9 cellular contexts compared by ENCODE assay signal in the genomic region with DNA sequence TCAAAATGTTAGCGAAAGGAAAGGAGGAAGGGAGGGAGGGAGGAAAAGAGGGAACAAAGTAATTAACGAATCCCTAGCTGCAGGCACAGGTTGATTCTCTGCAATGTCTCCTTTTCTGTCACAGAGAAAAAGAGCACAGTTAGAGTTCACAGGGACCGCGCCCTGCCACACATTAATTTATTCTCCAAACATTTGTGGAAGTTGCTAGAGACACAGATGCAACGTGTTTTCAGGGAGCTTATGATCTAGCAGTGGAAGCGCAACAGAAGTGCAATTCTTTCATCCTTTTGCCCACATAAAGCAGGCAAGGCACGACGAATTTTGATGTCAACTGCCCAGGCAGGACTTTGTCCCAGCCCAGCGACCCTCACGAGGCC.
DNase-seq lines count a peak whose midpoint lies in the region; ATAC-seq, FAIRE-seq and TF ChIP-seq lines count a peak whose summit lies in the region.
"Had no signal": no experiment of that assay in that cellular context is flagged by ENCODE, and none has a peak within 500 bp of the region (broad histone marks: within the 10 kb centered on the region; RNA-seq: fewer than 3 reads in every experiment).

No MANE protein-coding gene starts in this region.

- no peak for ATAC-seq in GM21423 (IDR thresholded peaks at IDR 0.05; ENCODE audit: unreplicated experiment)

- no peaks in the 10 kb centered on the region for H3K9me3 Mint-ChIP-seq in activated naive CD4-positive, alpha-beta T cell treated with anti-CD3 and anti-CD28 coated beads, Interleukin-2, amount 50 U/mL, for 24 hours
- no peaks in the 10 kb centered on the region for H3K9me3 Mint-ChIP-seq in astrocyte (ENCODE audit: unreplicated experiment)

- peaks cover 30% of the 10 kb centered on the region for H3K4me1 ChIP-seq in astrocyte (ENCODE audit: insufficient read depth, low read length)
- peaks cover 10% of the 10 kb centered on the region for H3K4me1 ChIP-seq in mesodermal cell (ENCODE audit: control insufficient read depth, insufficient read depth, low read length, poor library complexity, severe bottlenecking)
- H3K4me1 ChIP-seq in thyroid gland = peaks cover 9 to 13% of the 10 kb centered on the region in 2 donors

- no peaks in the 10 kb centered on the region for H3K79me2 ChIP-seq in astrocyte (ENCODE audit: insufficient read depth, low read length)

- H3K4me2 ChIP-seq in astrocyte (ENCODE audit: low read length) = peak overlapping the region; percentile 89

- peak overlapping the region; percentile 72 for H3K4me3 Mint-ChIP-seq in activated naive CD4-positive, alpha-beta T cell treated with anti-CD3 and anti-CD28 coated beads, Interleukin-2, amount 50 U/mL, for 24 hours
- H3K4me3 Mint-ChIP-seq in astrocyte (ENCODE audit: unreplicated experiment) = peak overlapping the region; percentile 64

- H2AFZ ChIP-seq in astrocyte (ENCODE audit: low read depth, low read length) = peak overlapping the region; percentile 32

- no peaks in the 10 kb centered on the region for H4K20me1 ChIP-seq in astrocyte (ENCODE audit: insufficient read depth, low read length)

- peak overlapping the region; percentile 41 for H3K27ac Mint-ChIP-seq in activated naive CD4-positive, alpha-beta T cell treated with anti-CD3 and anti-CD28 coated beads, Interleukin-2, amount 50 U/mL, for 24 hours
- H3K27ac Mint-ChIP-seq in astrocyte (ENCODE audit: unreplicated experiment) = peak overlapping the region; percentile 84

- H3K36me3 ChIP-seq in astrocyte (ENCODE audit: insufficient read depth, low read length) (no peaks in the 10 kb centered on the region), mesodermal cell (ENCODE audit: control insufficient read depth, insufficient read depth, low read length) (no peaks in the 10 kb centered on the region), thyroid gland (no peaks in the 10 kb centered on the region)
- H3K36me3 ChIP-seq: cardiac muscle cell had no signal

- no peak for DNase-seq in activated naive CD4-positive, alpha-beta T cell treated with Interleukin-2 at 50 U/mL for 16 hours
- DNase-seq in astrocyte (ENCODE audit: low read depth) (no peak), thyroid gland (no peak), NCI-H187 treated with DMSO at 0.1 percent for 48 hours (lab: John Stamatoyannopoulos, UW) (no peak)
- DNase-seq in activated CD4-positive, alpha-beta T cell treated with anti-CD3 and anti-CD28 coated beads for 4 hours = no peak

- H3K9ac ChIP-seq in astrocyte (ENCODE audit: low read length) = peak overlapping the region; percentile 59

- no peaks in the 10 kb centered on the region for H3K27me3 Mint-ChIP-seq in activated naive CD4-positive, alpha-beta T cell treated with anti-CD3 and anti-CD28 coated beads, Interleukin-2, amount 50 U/mL, for 24 hours
- no peaks in the 10 kb centered on the region for H3K27me3 Mint-ChIP-seq in astrocyte (ENCODE audit: low read depth, unreplicated experiment)

- TF ChIP-seq CTCF in astrocyte (IDR thresholded peaks at IDR 0.05; ENCODE audit: insufficient read depth, low read depth, low read length) (no peak), thyroid gland (IDR thresholded peaks at IDR 0.05) (no peak)

- H3K4me3 ChIP-seq in astrocyte (ENCODE audit: insufficient read depth, low read depth, low read length) (no peak overlapping the region), mesodermal cell (ENCODE audit: extremely low read depth, insufficient read depth, low read length, poor library complexity, severe bottlenecking) (no peak overlapping the region), thyroid gland (replicated peaks in 1 of 3) (peak overlapping the region in 1 of 3 donors; percentile 39)

- no peaks in the 10 kb centered on the region for H3K36me3 Mint-ChIP-seq in activated naive CD4-positive, alpha-beta T cell treated with anti-CD3 and anti-CD28 coated beads, Interleukin-2, amount 50 U/mL, for 24 hours
- peaks cover 4% of the 10 kb centered on the region for H3K36me3 Mint-ChIP-seq in astrocyte (ENCODE audit: low read depth, unreplicated experiment)

- FAIRE-seq in astrocyte (lab: Jason Lieb, UNC) = no peak

- intact Hi-C loops in thyroid gland (cut with DNase I) = no loop called here

- H3K27me3 ChIP-seq in astrocyte (ENCODE audit: insufficient read depth, low read length) (no peaks in the 10 kb centered on the region), thyroid gland (no peaks in the 10 kb centered on the region)
- H3K27me3 ChIP-seq: cardiac muscle cell had no signal

- H3K27ac ChIP-seq in astrocyte (ENCODE audit: low read depth, low read length) = peak overlapping the region; percentile 27
- H3K27ac ChIP-seq in mesodermal cell (ENCODE audit: low read depth, low read length, severe bottlenecking) = peak overlapping the region; percentile 96
- peak overlapping the region; percentile 82 to 92 (median 85) for H3K27ac ChIP-seq in thyroid gland

- H3K4me1 Mint-ChIP-seq in activated naive CD4-positive, alpha-beta T cell treated with anti-CD3 and anti-CD28 coated beads, Interleukin-2, amount 50 U/mL, for 24 hours = peaks cover 43% of the 10 kb centered on the region
- H3K4me1 Mint-ChIP-seq in astrocyte (ENCODE audit: low read depth, unreplicated experiment) = peaks cover 35% of the 10 kb centered on the region

- WGBS in mesodermal cell (ENCODE audit: insufficient coverage in 2 of 2), 2 experiments = 47 to 53% methylated on average over 7 to 8 of the region's 10 CpGs
- WGBS in thyroid gland, 2 donors = 67 to 68% methylated on average over 10 of the region's 10 CpGs

- TF ChIP-seq POLR2A in thyroid gland (IDR thresholded peaks at IDR 0.05) = no peak

- H3K9me3 ChIP-seq in astrocyte (ENCODE audit: insufficient read depth, low read depth, low read length) (no peaks in the 10 kb centered on the region), mesodermal cell (ENCODE audit: control insufficient read depth, low read length) (no peaks in the 10 kb centered on the region), thyroid gland (no peaks in the 10 kb centered on the region)

Comparison
In these comparisons a context has a peak if more than half of its experiments do, and no peak if none do; other contexts are left out.
1. H3K27ac ChIP-seq: peak in every context shown above with its lines; median percentile 96 in mesodermal cell; 85 in thyroid gland; 27 in astrocyte.